In genomic region chr19:19930417-19930816, GRCh38 we compare ENCODE assay signal across 8 cellular contexts. TPM values are rescaled to one million over a fixed set of nuclear protein-coding genes. Genes with fewer than 3 reads are reported as not detected.
A peak's percentile ranks its signal among the peaks of the same experiment; 100 is the strongest.
DNase-seq lines count a peak whose midpoint lies in the region; ATAC-seq and TF ChIP-seq lines count a peak whose summit lies in the region.
"Not testable (repeated sequence)": the region's sequence is repeated elsewhere in the genome, so short reads cannot be mapped to it uniquely, and the experiment has no call there.
"Had no signal": no experiment of that assay in that cellular context is flagged by ENCODE, and none has a peak within 500 bp of the region (broad histone marks: within the 10 kb centered on the region; RNA-seq: fewer than 3 reads in every experiment).

No MANE protein-coding gene starts in this region.

- not testable (repeated sequence) for TF ChIP-seq POLR2A in adrenal gland (IDR thresholded peaks at IDR 0.05); esophagus squamous epithelium (IDR thresholded peaks at IDR 0.05)

- not testable (repeated sequence) for H3K4me3 ChIP-seq in OCI-LY1 (ENCODE audit: low read depth, low read length, poor library complexity, severe bottlenecking); adrenal gland; esophagus squamous epithelium; left lung

- not testable (repeated sequence) for H3K4me3 Mint-ChIP-seq in activated CD4-positive, alpha-beta T cell treated with anti-CD3 and anti-CD28 coated beads, Interleukin-2, amount 10 ng/mL, durations not matched to agents 7 days and 5 days

- DNase-seq in activated CD4-positive, alpha-beta T cell treated with anti-CD3 and anti-CD28 coated beads, Interleukin-2, amount 10 ng/mL, durations not matched to agents 7 days and 5 days: peak; percentile 21
- DNase-seq in adrenal gland: peak; percentile 22 to 83 (median 29)
- not testable (repeated sequence) for DNase-seq in esophagus squamous epithelium (lab: John Stamatoyannopoulos, UW); left lung
- DNase-seq in stimulated activated CD4-positive, alpha-beta T cell treated with anti-CD3 and anti-CD28 coated beads, Interleukin-12 subunit alpha, Interleukin-12 subunit beta, amount 100 ng/mL, for 4 hours: peak; percentile 7

- H3K27me3 ChIP-seq in OCI-LY1 (ENCODE audit: insufficient read depth, low read length); adrenal gland; esophagus squamous epithelium; left lung: not testable (repeated sequence)

- H3K79me2 ChIP-seq in OCI-LY1 (ENCODE audit: insufficient read depth, low read length): not testable (repeated sequence)

- H3K36me3 ChIP-seq in OCI-LY1 (ENCODE audit: insufficient read depth, low read length): peaks cover 65% of the 10 kb centered on the region
- H3K36me3 ChIP-seq in adrenal gland (replicated peaks in 1 of 2): not testable (repeated sequence)
- H3K36me3 ChIP-seq in esophagus squamous epithelium: peaks cover 0 to 50% (median 7%) of the 10 kb centered on the region in 3 donors
- peaks cover 0 to 82% of the 10 kb centered on the region in 2 donors for H3K36me3 ChIP-seq in left lung

- ATAC-seq in left lung: not testable (repeated sequence)

- not testable (repeated sequence) for H3K27ac Mint-ChIP-seq in activated CD4-positive, alpha-beta T cell treated with anti-CD3 and anti-CD28 coated beads, Interleukin-2, amount 10 ng/mL, durations not matched to agents 7 days and 5 days

- CTCF ChIA-PET in activated CD4-positive, alpha-beta T cell treated with anti-CD3 and anti-CD28 coated beads, Interleukin-2, amount 10 ng/mL, durations not matched to agents 7 days and 5 days (lab: Charles Lee): not testable (repeated sequence)

- WGBS in adrenal gland, 4 donors: 67 to 76% (median 71%) methylated on average over 2 to 7 of the region's 7 CpGs
- 84 to 96% methylated on average over 4 to 7 of the region's 7 CpGs for WGBS in esophagus squamous epithelium, 2 donors

- H3K9ac ChIP-seq in OCI-LY1 (ENCODE audit: low read length): not testable (repeated sequence)

- not testable (repeated sequence) for H3K9me2 ChIP-seq in OCI-LY1 (ENCODE audit: low read depth, low read length)

- TF ChIP-seq CTCF in GM12873 (IDR thresholded peaks at IDR 0.05; ENCODE audit: insufficient read depth, low read depth, low read length, missing control alignments): peak; percentile 30
- peak; percentile 32; the same call in 1 of the 2 replicates for TF ChIP-seq CTCF in OCI-LY1 (IDR thresholded peaks at IDR 0.05; ENCODE audit: low read length)
- peak in 5 of 6 experiments; percentile 4 to 57 (median 44) for TF ChIP-seq CTCF in adrenal gland (IDR thresholded peaks at IDR 0.05)
- TF ChIP-seq CTCF in esophagus squamous epithelium (IDR thresholded peaks at IDR 0.05): peak in 4 of 6 experiments; percentile 28 to 46 (median 36)
- peak; percentile 44 to 48 for TF ChIP-seq CTCF in left lung (IDR thresholded peaks at IDR 0.05)

- not testable (repeated sequence) for H3K4me1 Mint-ChIP-seq in activated CD4-positive, alpha-beta T cell treated with anti-CD3 and anti-CD28 coated beads, Interleukin-2, amount 10 ng/mL, durations not matched to agents 7 days and 5 days

- intact Hi-C loops in adrenal gland (cut with DNase I); esophagus squamous epithelium (cut with DNase I); left lung (cut with DNase I): not testable (repeated sequence)

- not testable (repeated sequence) for H2AFZ ChIP-seq in OCI-LY1 (ENCODE audit: low read length)

- POLR2A ChIA-PET in activated CD4-positive, alpha-beta T cell treated with anti-CD3 and anti-CD28 coated beads, Interleukin-2, amount 10 ng/mL, durations not matched to agents 7 days and 5 days (lab: Charles Lee): interaction anchor here (0.7 kb wide), 1 partner anchor 1891 kb away, joined by 3 read pairs; no protein-coding TSS in a partner anchor

- peaks cover 76% of the 10 kb centered on the region for H3K36me3 Mint-ChIP-seq in activated CD4-positive, alpha-beta T cell treated with anti-CD3 and anti-CD28 coated beads, Interleukin-2, amount 10 ng/mL, durations not matched to agents 7 days and 5 days (ENCODE audit: low read depth)

- not testable (repeated sequence) for H3K27ac ChIP-seq in OCI-LY1 (ENCODE audit: low read depth, low read length, poor library complexity, severe bottlenecking); adrenal gland; esophagus squamous epithelium; left lung

- not testable (repeated sequence) for H3K27me3 Mint-ChIP-seq in activated CD4-positive, alpha-beta T cell treated with anti-CD3 and anti-CD28 coated beads, Interleukin-2, amount 10 ng/mL, durations not matched to agents 7 days and 5 days

- not testable (repeated sequence) for H3K4me1 ChIP-seq in OCI-LY1 (ENCODE audit: insufficient read depth, low read length, severe bottlenecking); adrenal gland (replicated peaks in 1 of 2); esophagus squamous epithelium; left lung

- H3K4me2 ChIP-seq in OCI-LY1 (ENCODE audit: low read length): not testable (repeated sequence)

- H3K9me3 ChIP-seq in OCI-LY1 (ENCODE audit: low read length): peaks cover 31% of the 10 kb centered on the region
- H3K9me3 ChIP-seq in adrenal gland (replicated peaks in 1 of 3): peaks cover 3 to 24% (median 20%) of the 10 kb centered on the region in 3 donors
- H3K9me3 ChIP-seq in esophagus squamous epithelium: peaks cover 0 to 72% (median 34%) of the 10 kb centered on the region in 3 donors
- peaks cover 7 to 95% of the 10 kb centered on the region in 2 donors for H3K9me3 ChIP-seq in left lung

- not testable (repeated sequence) for H4K20me1 ChIP-seq in OCI-LY1 (ENCODE audit: insufficient read depth, low read length)

- H3K9me3 Mint-ChIP-seq in activated CD4-positive, alpha-beta T cell treated with anti-CD3 and anti-CD28 coated beads, Interleukin-2, amount 10 ng/mL, durations not matched to agents 7 days and 5 days: peaks cover 43% of the 10 kb centered on the region

- H3F3A ChIP-seq in OCI-LY1 (ENCODE audit: insufficient read depth, low read length): not testable (repeated sequence)

RNA-seq across cellular contexts. Expression of gene ZNF93, which starts 29.7 kb away (rescaled TPM):
- total RNA-seq in activated CD4-positive, alpha-beta T cell treated with anti-CD3 and anti-CD28 coated beads, Interleukin-2, amount 10 ng/mL, durations not matched to agents 7 days and 5 days: 10 to 100 TPM; 14.7 to 15.8 TPM
- 1 to 10 TPM; 1.4 to 9.0 (median 2.8) TPM for total RNA-seq in adrenal gland
- polyA plus RNA-seq in adrenal gland: 1 to 10 TPM; 1.6 to 4.4 (median 2.7) TPM
- total RNA-seq in esophagus squamous epithelium: 10 to 100 TPM in 1 of 4 donors, 1 to 10 TPM in 3; 4.7 to 12.7 (median 7.4) TPM
- total RNA-seq in left lung: 1 to 10 TPM; 6.2 to 8.3 TPM
- total RNA-seq: H7 had no signal
